1 cellular context compared by ENCODE assay signal in the genomic region with DNA sequence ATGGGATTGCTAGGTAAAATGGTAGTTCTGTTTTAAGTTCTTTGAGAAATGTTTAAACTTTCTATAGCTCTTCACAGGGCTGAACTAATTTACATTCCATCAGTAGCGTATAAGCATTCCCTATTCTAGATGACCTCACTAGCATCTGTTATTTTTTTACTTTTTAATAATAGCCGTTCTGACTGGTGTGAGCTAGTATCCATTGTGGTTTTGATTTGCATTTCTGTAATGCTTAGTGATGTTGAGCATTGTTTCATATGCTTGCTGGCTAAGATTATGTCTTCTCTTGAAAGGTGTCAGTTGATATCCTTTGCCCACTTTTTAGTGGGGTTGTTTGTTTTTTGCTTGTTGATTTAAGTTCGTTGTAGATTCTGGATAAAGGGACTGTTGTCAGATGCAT.
TF ChIP-seq lines count a peak whose summit lies in the region.

No MANE protein-coding gene starts in this region.

TF ChIP-seq in IMR-90, 13 proteins besides CTCF, POLR2A, EP300 and RAD21:
- TF ChIP-seq MXI1 (IDR thresholded peaks at IDR 0.05; ENCODE audit: borderline replicate concordance, low read depth, low read length): no peak
- TF ChIP-seq RCOR1 (IDR thresholded peaks at IDR 0.05; ENCODE audit: insufficient replicate concordance, low read length): no peak
